ENCODE assay signal across 26 cellular contexts in genomic region chr1:207898836-207899235, GRCh38. TPM values are rescaled to one million over a fixed set of nuclear protein-coding genes. Genes with fewer than 3 reads are reported as not detected.
"Had no signal": no experiment of that assay in that cellular context is flagged by ENCODE, and none has a peak within 500 bp of the region (broad histone marks: within the 10 kb centered on the region; RNA-seq: fewer than 3 reads in every experiment).

No MANE protein-coding gene starts in this region.

- H3K4me3 ChIP-seq: pancreas, prostate gland, smooth muscle cell, tibial artery had no signal

- H3K36me3 ChIP-seq: pancreas, prostate gland, tibial artery had no signal

- H3K27me3 ChIP-seq: pancreas, tibial artery had no signal

- ATAC-seq: pancreas; SK-N-SH treated with all-trans-retinoic acid at 6 μM for 48 hours; stimulated activated memory B cell treated with anti-CD40 and anti-IgM and Interleukin-4, amounts not matched to agents 10 μg/mL and 1 μg/mL and 100 μg/mL, for 72 hours; stimulated activated naive CD8-positive, alpha-beta T cell treated with anti-CD3 and anti-CD28 coated beads, Interleukin-15, amount 100 ng/mL, for 72 hours; T-helper 17 cell had no signal

- DNase-seq: activated CD4-positive, alpha-beta memory T cell treated with anti-CD3 and anti-CD28 coated beads, Interleukin-2, amount 10 ng/mL, durations not matched to agents 7 days and 5 days; activated CD4-positive, alpha-beta T cell treated with anti-CD3 and anti-CD28 coated beads, Interleukin-2, amount 10 ng/mL, durations not matched to agents 7 days and 5 days; activated CD4-positive, CD25-positive, alpha-beta regulatory T cell treated with anti-CD3 and anti-CD28 coated beads, Interleukin-2, amount 50 U/mL, for 72 hours; activated CD8-positive, alpha-beta memory T cell treated with anti-CD3 and anti-CD28 coated beads, Interleukin-2, amount 50 U/mL, for 48 hours; activated gamma-delta T cell; activated naive CD4-positive, alpha-beta T cell treated with anti-CD3 and anti-CD28 coated beads, Interleukin-2, amount 50 U/mL, for 16 hours; activated T-cell treated with anti-CD3 and anti-CD28 coated beads, Interleukin-2, amount 50 U/mL, for 24 hours; amniotic stem cell; central memory CD4-positive, alpha-beta T cell; head of caudate nucleus; naive B cell; pancreas; retina; stimulated activated CD4-positive, alpha-beta T cell treated with anti-CD3 and anti-CD28 coated beads, Interleukin-1b, Interleukin-23, amount 100 ng/mL, for 48 hours; stimulated activated CD4-positive, alpha-beta T cell treated with anti-CD3 and anti-CD28 coated beads, Interleukin-4, amount 100 ng/mL, for 4 hours; stimulated activated CD8-positive, alpha-beta memory T cell treated with anti-CD3 and anti-CD28 coated beads, Interleukin-4, amount 100 ng/mL, for 48 hours; stimulated activated naive CD8-positive, alpha-beta T cell treated with anti-CD3 and anti-CD28 coated beads, Interleukin-15, amount 100 ng/mL, for 72 hours; T-helper 17 cell; T1000; tibial artery had no signal

- H3K27ac ChIP-seq: epithelial cell of prostate, pancreas, prostate gland had no signal

- H3K9me3 ChIP-seq: pancreas, prostate gland, tibial artery had no signal

- H3K4me1 ChIP-seq: pancreas, prostate gland had no signal

RNA-seq across cellular contexts. Expression of gene CD34, which starts 12.1 kb away (rescaled TPM):
- total RNA-seq: smooth muscle cell had no signal
- polyA plus RNA-seq: neural cell, smooth muscle cell had no signal
